8 cellular contexts compared by ENCODE assay signal in genomic region chrX:154457491-154458115, GRCh38. TPM values are rescaled to one million over a fixed set of nuclear protein-coding genes. Genes with fewer than 3 reads are reported as not detected.
DNase-seq lines count a peak whose midpoint lies in the region; ATAC-seq and TF ChIP-seq lines count a peak whose summit lies in the region.

No MANE protein-coding gene starts in this region.

- no peaks in the 10 kb centered on the region for H3K27me3 ChIP-seq in fibroblast of lung (ENCODE audit: control insufficient read depth, insufficient read depth, low read length)

- ATAC-seq in HG02571 (IDR thresholded peaks at IDR 0.05; ENCODE audit: unreplicated experiment) = peak; percentile 43
- ATAC-seq in omental fat pad (ENCODE audit: low FRiP score) = peak; percentile 25
- no peak for ATAC-seq in GM18519 (IDR thresholded peaks at IDR 0.05; ENCODE audit: low FRiP score, unreplicated experiment)

- peak overlapping the region; percentile 25 for H3K4me2 ChIP-seq in fibroblast of lung (ENCODE audit: extremely low read depth, insufficient read depth, low read length)

- peaks cover 36% of the 10 kb centered on the region for H3K79me2 ChIP-seq in fibroblast of lung (ENCODE audit: control insufficient read depth, insufficient read depth, low read length)

- H2AFZ ChIP-seq in fibroblast of lung (ENCODE audit: low read length) = no peak overlapping the region

- H3K9me3 ChIP-seq in fibroblast of lung (ENCODE audit: control insufficient read depth, insufficient read depth, low read depth, low read length) = no peaks in the 10 kb centered on the region

- DNase-seq in GM13976 (ENCODE audit: low spot score) (peak; percentile 87), NCI-H1436 (lab: John Stamatoyannopoulos, UW) (peak; percentile 76), activated T-cell treated with anti-CD3 and anti-CD28 coated beads for 4 hours (peak; percentile 30), fibroblast of lung (ENCODE audit: low read depth in 2 of 2) (no peak), omental fat pad (ENCODE audit: low spot score) (no peak), mucosa of gallbladder (ENCODE audit: low spot score) (no peak)

- in situ Hi-C loops in GM13976 (cut with MboI; ENCODE audit: low sequenced_read_pairs, unreplicated experiment) = no loop called here

- H3K36me3 ChIP-seq in fibroblast of lung (ENCODE audit: control insufficient read depth, insufficient read depth, low read length) = peaks cover 7% of the 10 kb centered on the region

- H3K4me1 ChIP-seq in fibroblast of lung (ENCODE audit: control insufficient read depth, extremely low read depth, insufficient read depth, low read length) = no peaks in the 10 kb centered on the region

- TF ChIP-seq CTCF in GM13976 (IDR thresholded peaks at IDR 0.05; ENCODE audit: borderline replicate concordance, control extremely low read depth, extremely low read depth, insufficient read depth, missing control alignments) = no peak
- TF ChIP-seq CTCF in fibroblast of lung (conservative IDR thresholded peaks at IDR 0.05 in 1 of 2, IDR thresholded peaks at IDR 0.05 in 1 of 2; ENCODE audit: low read depth in 1 of 2, low read length in 2 of 2) = no peak
- TF ChIP-seq CTCF in omental fat pad (IDR thresholded peaks at IDR 0.05) = no peak

- peak overlapping the region; percentile 27 to 51 (median 34) for H3K4me3 ChIP-seq in fibroblast of lung (replicated peaks in 1 of 4; ENCODE audit: control extremely low read depth in 1 of 4, insufficient read depth in 1 of 4, low read depth in 3 of 4, low read length in 4 of 4)

- no peaks in the 10 kb centered on the region for H4K20me1 ChIP-seq in fibroblast of lung (ENCODE audit: control insufficient read depth, extremely low read depth, insufficient read depth, low read length)

- peak overlapping the region; percentile 46 for H3K9ac ChIP-seq in fibroblast of lung (ENCODE audit: insufficient read depth, low read length)

- no peak overlapping the region for H3K27ac ChIP-seq in fibroblast of lung (ENCODE audit: insufficient read depth, low read length)

RNA-seq across cellular contexts. Expression of gene PLXNA3, which starts 0.5 kb away (rescaled TPM):
- total RNA-seq in fibroblast of lung = 11.6 and 17.8 TPM in 2 replicates
- polyA plus RNA-seq in fibroblast of lung = 18.4 and 24.3 TPM in 2 replicates
- 44.6 and 47.9 TPM in 2 replicates for polyA plus RNA-seq in fibroblast of lung (2012)
- polyA minus RNA-seq in fibroblast of lung (ENCODE audit: low replicate concordance) = 185 and 269 TPM in 2 replicates
- total RNA-seq in omental fat pad = 10 to 100 TPM in 2 of 4 donors, 1 to 10 TPM in 2; 9.7 to 16.9 (median 11.3) TPM
- total RNA-seq in mucosa of gallbladder = 75.6 TPM

RNA-seq across cellular contexts. Expression of gene FAM50A, which starts 13.7 kb away (rescaled TPM):
- total RNA-seq in fibroblast of lung (80.1 and 88.1 TPM in 2 replicates), omental fat pad (10 to 100 TPM; 49.2 to 83.2 (median 74.9) TPM), mucosa of gallbladder (71.3 TPM)
- polyA plus RNA-seq in fibroblast of lung = 117 and 123 TPM in 2 replicates
- 142 and 145 TPM in 2 replicates for polyA plus RNA-seq in fibroblast of lung (2012)
- 43.5 and 70.9 TPM in 2 replicates for polyA minus RNA-seq in fibroblast of lung (ENCODE audit: low replicate concordance)

RNA-seq across cellular contexts. Expression of gene GDI1, which starts 20.6 kb away (rescaled TPM):
- 53.2 and 86.5 TPM in 2 replicates for total RNA-seq in fibroblast of lung
- polyA plus RNA-seq in fibroblast of lung = 134 and 162 TPM in 2 replicates
- 114 and 125 TPM in 2 replicates for polyA plus RNA-seq in fibroblast of lung (2012)
- 242 and 276 TPM in 2 replicates for polyA minus RNA-seq in fibroblast of lung (ENCODE audit: low replicate concordance)
- 100 to 1,000 TPM in 2 of 4 donors, 10 to 100 TPM in 2; 75.3 to 119 (median 96.9) TPM for total RNA-seq in omental fat pad
- total RNA-seq in mucosa of gallbladder = 157 TPM

RNA-seq across cellular contexts. Expression of gene LAGE3, which starts 21.5 kb away (rescaled TPM):
- total RNA-seq in fibroblast of lung = 13.4 and 20.5 TPM in 2 replicates
- polyA plus RNA-seq in fibroblast of lung = 6.1 and 6.4 TPM in 2 replicates
- 19.1 and 19.4 TPM in 2 replicates for polyA plus RNA-seq in fibroblast of lung (2012)
- 9.9 and 10.4 TPM in 2 replicates for polyA minus RNA-seq in fibroblast of lung (ENCODE audit: low replicate concordance)
- 10 to 100 TPM; 12.0 to 26.6 (median 19.7) TPM for total RNA-seq in omental fat pad
- 26.3 TPM for total RNA-seq in mucosa of gallbladder

RNA-seq across cellular contexts. Expression of gene UBL4A, which starts 28.8 kb away (rescaled TPM):
- total RNA-seq in fibroblast of lung (39.5 and 42.8 TPM in 2 replicates), omental fat pad (10 to 100 TPM; 21.3 to 43.0 (median 34.0) TPM), mucosa of gallbladder (38.2 TPM)
- polyA plus RNA-seq in fibroblast of lung = 17.9 and 21.7 TPM in 2 replicates
- polyA plus RNA-seq in fibroblast of lung (2012) = 22.1 and 29.2 TPM in 2 replicates
- 16.3 and 42.9 TPM in 2 replicates for polyA minus RNA-seq in fibroblast of lung (ENCODE audit: low replicate concordance)

Comparison
In these comparisons a context has a peak if more than half of its experiments do, and no peak if none do; other contexts are left out.
1. DNase-seq: peak in GM13976 (single experiment), NCI-H1436 (single experiment) and activated T-cell treated with anti-CD3 and anti-CD28 coated beads for 4 hours (single experiment); none in fibroblast of lung (0 of 2), omental fat pad (single experiment) and mucosa of gallbladder (single experiment).